1 cellular context compared by ENCODE assay signal in the genomic region with DNA sequence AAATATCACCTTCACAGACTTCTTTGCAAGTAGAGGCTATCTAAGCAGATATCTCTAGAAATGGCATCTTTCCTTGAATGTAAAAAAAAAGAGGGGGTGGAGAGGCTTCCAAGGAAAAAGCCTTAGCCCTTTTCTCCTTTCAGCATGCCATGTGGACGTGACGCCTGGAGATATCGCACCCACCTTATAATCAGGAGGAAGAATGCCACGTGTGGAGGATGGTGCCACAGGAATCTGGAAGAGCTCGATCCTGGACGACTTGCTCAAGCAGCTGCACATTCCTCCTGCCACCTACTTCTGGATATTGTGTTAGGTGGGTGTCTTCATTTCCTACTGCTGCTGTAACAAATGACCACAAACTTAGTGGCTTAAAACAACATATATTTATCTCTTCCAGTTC.
TF ChIP-seq lines count a peak whose summit lies in the region.

No MANE protein-coding gene starts in this region.

TF ChIP-seq in SK-N-SH, 30 proteins besides CTCF, POLR2A, EP300 and RAD21 (continued from another document):
- TF ChIP-seq, protein P1, sequence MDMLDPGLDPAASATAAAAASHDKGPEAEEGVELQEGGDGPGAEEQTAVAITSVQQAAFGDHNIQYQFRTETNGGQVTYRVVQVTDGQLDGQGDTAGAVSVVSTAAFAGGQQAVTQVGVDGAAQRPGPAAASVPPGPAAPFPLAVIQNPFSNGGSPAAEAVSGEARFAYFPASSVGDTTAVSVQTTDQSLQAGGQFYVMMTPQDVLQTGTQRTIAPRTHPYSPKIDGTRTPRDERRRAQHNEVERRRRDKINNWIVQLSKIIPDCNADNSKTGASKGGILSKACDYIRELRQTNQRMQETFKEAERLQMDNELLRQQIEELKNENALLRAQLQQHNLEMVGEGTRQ (IDR thresholded peaks at IDR 0.05; ENCODE audit: borderline replicate concordance, low read depth, low read length) = no peak
- TF ChIP-seq TEAD4 (IDR thresholded peaks at IDR 0.05; ENCODE audit: borderline replicate concordance, insufficient read depth) = no peak
- TF ChIP-seq NFIC (IDR thresholded peaks at IDR 0.05; ENCODE audit: borderline replicate concordance) = no peak
- no peak for TF ChIP-seq ELF1 (IDR thresholded peaks at IDR 0.05)
- TF ChIP-seq POLR2AphosphoS5 (IDR thresholded peaks at IDR 0.05; ENCODE audit: low read depth, low read length) = no peak
- no peak for TF ChIP-seq FOXJ3 (CRISPR knock-in tag; IDR thresholded peaks at IDR 0.05)
TF ChIP-seq in SK-N-SH: peak in this region for 0.
